In genomic region chr10:50326757-50327701, GRCh38 we compare ENCODE assay signal across 9 cellular contexts.
DNase-seq lines count a peak whose midpoint lies in the region; ATAC-seq and TF ChIP-seq lines count a peak whose summit lies in the region.
"Had no signal": no experiment of that assay in that cellular context is flagged by ENCODE, and none has a peak within 500 bp of the region (broad histone marks: within the 10 kb centered on the region; RNA-seq: fewer than 3 reads in every experiment).

No MANE protein-coding gene starts in this region.

- H3K9ac ChIP-seq in HCT116 (ENCODE audit: low read length) (no peak overlapping the region), smooth muscle cell (ENCODE audit: low read depth) (no peak overlapping the region)

- H4K20me1 ChIP-seq in HCT116 (ENCODE audit: insufficient read depth) (no peaks in the 10 kb centered on the region), smooth muscle cell (ENCODE audit: low read depth) (no peaks in the 10 kb centered on the region)

- peak overlapping the region; percentile 23 for H3K27ac Mint-ChIP-seq in activated T-helper 1 cell treated with anti-CD3 and anti-CD28 coated beads, Interleukin-12 subunit alpha, Interleukin-12 subunit beta, Interleukin-2, Interleukin-4 antibody, amounts not matched to agents 30 ng/mL and 10 ng/mL and 1 ng/mL, durations not matched to agents 14 hours and 24 hours and 36 hours
- H3K27ac Mint-ChIP-seq in CD4-positive, alpha-beta T cell, result no peak overlapping the region

- 35 to 38% methylated on average over 13 of the region's 13 CpGs for WGBS in heart right ventricle, 2 donors
- WGBS in smooth muscle cell (ENCODE audit: low lambda C conversion rate), result 82% methylated on average over 13 of the region's 13 CpGs

- H3K9me2 ChIP-seq in HCT116 (ENCODE audit: insufficient read depth), result no peaks in the 10 kb centered on the region

- H3K27me3 ChIP-seq in HCT116 (ENCODE audit: insufficient read depth, low read length), result no peaks in the 10 kb centered on the region
- H3K27me3 ChIP-seq in heart right ventricle, result no peaks in the 10 kb centered on the region
- H3K27me3 ChIP-seq in smooth muscle cell (ENCODE audit: low read depth), result no peaks in the 10 kb centered on the region
- H3K27me3 ChIP-seq in CD4-positive, alpha-beta T cell (ENCODE audit: control insufficient read depth, insufficient read depth, low read length), result no peaks in the 10 kb centered on the region

- no peak for TF ChIP-seq POLR2A in HCT116 (IDR thresholded peaks at IDR 0.05; ENCODE audit: borderline replicate concordance, extremely low read depth, insufficient read depth, insufficient read length)

- no peak for TF ChIP-seq RAD21 in HCT116 (IDR thresholded peaks at IDR 0.05; ENCODE audit: low read depth)

- no peaks in the 10 kb centered on the region for H3K79me2 ChIP-seq in HCT116 (ENCODE audit: insufficient read depth, low read length)
- no peaks in the 10 kb centered on the region for H3K79me2 ChIP-seq in smooth muscle cell (ENCODE audit: low read depth)

- H2AFZ ChIP-seq in HCT116 (ENCODE audit: low read depth, low read length, poor library complexity, severe bottlenecking) (no peak overlapping the region), smooth muscle cell (ENCODE audit: low read depth) (no peak overlapping the region)

- H3F3A ChIP-seq in smooth muscle cell (ENCODE audit: low read depth), result no peaks in the 10 kb centered on the region

- H3K36me3 Mint-ChIP-seq in activated T-helper 1 cell treated with anti-CD3 and anti-CD28 coated beads, Interleukin-12 subunit alpha, Interleukin-12 subunit beta, Interleukin-2, Interleukin-4 antibody, amounts not matched to agents 30 ng/mL and 10 ng/mL and 1 ng/mL, durations not matched to agents 14 hours and 24 hours and 36 hours (ENCODE audit: low read depth), result peaks cover 18% of the 10 kb centered on the region
- peaks cover 58% of the 10 kb centered on the region for H3K36me3 Mint-ChIP-seq in CD4-positive, alpha-beta T cell (ENCODE audit: low read depth)

- no peak overlapping the region for H3K27ac ChIP-seq in HCT116 (ENCODE audit: low read depth, low read length)
- H3K27ac ChIP-seq in heart right ventricle, result peak overlapping the region; percentile 2 to 85 (median 71)
- H3K27ac ChIP-seq in smooth muscle cell (ENCODE audit: low read depth), result no peak overlapping the region
- no peak overlapping the region for H3K27ac ChIP-seq in CD4-positive, alpha-beta T cell (ENCODE audit: low read depth, low read length)

- CTCF ChIA-PET in HCT116 (lab: Charles Lee), result interaction anchor here (1.3 kb wide), 1 partner anchor 15 kb away, joined by 4 read pairs; no protein-coding TSS in a partner anchor
- CTCF ChIA-PET in CD4-positive, alpha-beta T cell (lab: Charles Lee), result interaction anchor here (1.2 kb wide), 1 partner anchor 15 kb away, joined by 5 read pairs; no protein-coding TSS in a partner anchor

- H3K4me2 ChIP-seq in HCT116 (ENCODE audit: low read length) (peak overlapping the region; percentile 28), smooth muscle cell (peak overlapping the region; percentile 11)

- peak overlapping the region; percentile 69 for H3K4me3 Mint-ChIP-seq in activated T-helper 1 cell treated with anti-CD3 and anti-CD28 coated beads, Interleukin-12 subunit alpha, Interleukin-12 subunit beta, Interleukin-2, Interleukin-4 antibody, amounts not matched to agents 30 ng/mL and 10 ng/mL and 1 ng/mL, durations not matched to agents 14 hours and 24 hours and 36 hours
- no peak overlapping the region for H3K4me3 Mint-ChIP-seq in CD4-positive, alpha-beta T cell
- H3K4me3 Mint-ChIP-seq: effector memory CD8-positive, alpha-beta T cell had no signal

- RAD21 ChIA-PET in HCT116 (lab: Charles Lee; ENCODE audit: low non-redundant PET in 1 of 2, low total read pairs in 2 of 2, uncharacterized antibody in 2 of 2, unreplicated experiment in 2 of 2), result no interaction called here

- H3K36me3 ChIP-seq in HCT116 (ENCODE audit: control insufficient read depth in 1 of 2, insufficient read depth in 2 of 2, low read length in 2 of 2), result no peaks in the 10 kb centered on the region
- H3K36me3 ChIP-seq in heart right ventricle, result no peaks in the 10 kb centered on the region
- no peaks in the 10 kb centered on the region for H3K36me3 ChIP-seq in smooth muscle cell (ENCODE audit: low read depth)

- ATAC-seq in HCT116 (peak; percentile 49), heart right ventricle (peak; percentile 54 to 83 (median 80)), GM19324 (IDR thresholded peaks at IDR 0.05; ENCODE audit: low FRiP score, unreplicated experiment) (no peak), HG03460 (IDR thresholded peaks at IDR 0.05; ENCODE audit: unreplicated experiment) (no peak)
- ATAC-seq in CD4-positive, alpha-beta T cell (ENCODE audit: poor library complexity), result no peak
- ATAC-seq: effector memory CD8-positive, alpha-beta T cell had no signal

- H3K9me3 ChIP-seq in HCT116 (ENCODE audit: control insufficient read depth in 1 of 2, insufficient read depth in 1 of 2, low read depth in 1 of 2, low read length in 2 of 2) (no peaks in the 10 kb centered on the region), heart right ventricle (no peaks in the 10 kb centered on the region), smooth muscle cell (replicated peaks; ENCODE audit: low read depth) (no peaks in the 10 kb centered on the region)
- no peaks in the 10 kb centered on the region for H3K9me3 ChIP-seq in CD4-positive, alpha-beta T cell (ENCODE audit: control insufficient read depth, low read length)

- no peak for DNase-seq in HCT116 (ENCODE audit: low read depth, low spot score)
- no peak for DNase-seq in activated T-helper 1 cell treated with anti-CD3 and anti-CD28 coated beads, Interleukin-12 subunit alpha, Interleukin-12 subunit beta, Interleukin-2, Interleukin-4 antibody, amounts not matched to agents 30 ng/mL and 10 ng/mL and 1 ng/mL, durations not matched to agents 14 hours and 24 hours and 36 hours (ENCODE audit: low spot score)
- DNase-seq in heart right ventricle, result peak; percentile 9 to 19
- DNase-seq in smooth muscle cell (lab: John Stamatoyannopoulos, UW; ENCODE audit: unreplicated experiment), result no peak
- no peak for DNase-seq in SK-N-DZ (ENCODE audit: low spot score)
- DNase-seq in CD4-positive, alpha-beta T cell, result no peak
- DNase-seq: effector memory CD8-positive, alpha-beta T cell had no signal

- peaks cover 62% of the 10 kb centered on the region for H3K4me1 Mint-ChIP-seq in activated T-helper 1 cell treated with anti-CD3 and anti-CD28 coated beads, Interleukin-12 subunit alpha, Interleukin-12 subunit beta, Interleukin-2, Interleukin-4 antibody, amounts not matched to agents 30 ng/mL and 10 ng/mL and 1 ng/mL, durations not matched to agents 14 hours and 24 hours and 36 hours (ENCODE audit: low read depth)
- no peaks in the 10 kb centered on the region for H3K4me1 Mint-ChIP-seq in CD4-positive, alpha-beta T cell (ENCODE audit: low read depth)

- H3K4me1 ChIP-seq in HCT116 (ENCODE audit: control insufficient read depth in 1 of 2, insufficient read depth in 2 of 2, low read length in 2 of 2), result peaks cover 7 to 29% of the 10 kb centered on the region in 2 experiments; a peak in 3 of 4 replicates
- peaks cover 5 to 79% (median 42%) of the 10 kb centered on the region in 9 donors for H3K4me1 ChIP-seq in heart right ventricle
- H3K4me1 ChIP-seq in smooth muscle cell (ENCODE audit: low read depth), result no peaks in the 10 kb centered on the region

- no TSS peak for BruUV-seq in HCT116 (replicated peaks; lab: Mats Ljungman, UMichigan)

- no peaks in the 10 kb centered on the region for H3K27me3 Mint-ChIP-seq in activated T-helper 1 cell treated with anti-CD3 and anti-CD28 coated beads, Interleukin-12 subunit alpha, Interleukin-12 subunit beta, Interleukin-2, Interleukin-4 antibody, amounts not matched to agents 30 ng/mL and 10 ng/mL and 1 ng/mL, durations not matched to agents 14 hours and 24 hours and 36 hours (ENCODE audit: insufficient read depth)
- H3K27me3 Mint-ChIP-seq in CD4-positive, alpha-beta T cell, result no peaks in the 10 kb centered on the region
- H3K27me3 Mint-ChIP-seq: effector memory CD8-positive, alpha-beta T cell had no signal

- no peak overlapping the region for H3K4me3 ChIP-seq in HCT116 (replicated peaks in 1 of 2; ENCODE audit: low read depth in 1 of 2, low read length in 2 of 2)
- H3K4me3 ChIP-seq in heart right ventricle, result peak overlapping the region in 8 of 10 donors; percentile 0 to 44 (median 29)
- H3K4me3 ChIP-seq in smooth muscle cell, result no peak overlapping the region

- no peak for TF ChIP-seq CTCF in HCT116 (IDR thresholded peaks at IDR 0.05 in 2 of 3, conservative IDR thresholded peaks at IDR 0.05 in 1 of 3; ENCODE audit: borderline replicate concordance in 1 of 3, insufficient read depth in 1 of 3, low read depth in 2 of 3, low read length in 2 of 3)
- TF ChIP-seq CTCF in heart right ventricle (IDR thresholded peaks at IDR 0.05), result no peak
- no peak for TF ChIP-seq CTCF in smooth muscle cell (IDR thresholded peaks at IDR 0.05; ENCODE audit: borderline replicate concordance, insufficient read depth, poor library complexity, severe bottlenecking)
- TF ChIP-seq CTCF in CD4-positive, alpha-beta T cell (IDR thresholded peaks at IDR 0.05), result no peak

- intact Hi-C loops in HCT116 (cut with micrococcal nuclease) (no loop called here), heart right ventricle (cut with DNase I) (loop anchor here in 5 of 10 donors (5.0 to 10.0 kb wide), 6 partner anchors 45 to 298 kb away; partner anchors contain the start of gene SGMS1 (in 2 of the 5))
- intact Hi-C loops in activated T-helper 1 cell treated with anti-CD3 and anti-CD28 coated beads, Interleukin-12 subunit alpha, Interleukin-12 subunit beta, Interleukin-2, Interleukin-4 antibody, amounts not matched to agents 30 ng/mL and 10 ng/mL and 1 ng/mL, durations not matched to agents 14 hours and 24 hours and 36 hours (cut with micrococcal nuclease), result loop anchor here (2.0 to 5.0 kb wide), 4 partner anchors 70 to 295 kb away; partner anchors contain the start of gene SGMS1
- intact Hi-C loops in CD4-positive, alpha-beta T cell (cut with DNase I, micrococcal nuclease), result no loop called here

- POLR2A ChIA-PET in HCT116 (lab: Charles Lee), result no interaction called here
- POLR2A ChIA-PET in CD4-positive, alpha-beta T cell (lab: Charles Lee), result interaction anchor here (1.3 kb wide), 1 partner anchor 12 kb away, joined by 7 read pairs; no protein-coding TSS in a partner anchor

- H3K9me3 Mint-ChIP-seq in activated T-helper 1 cell treated with anti-CD3 and anti-CD28 coated beads, Interleukin-12 subunit alpha, Interleukin-12 subunit beta, Interleukin-2, Interleukin-4 antibody, amounts not matched to agents 30 ng/mL and 10 ng/mL and 1 ng/mL, durations not matched to agents 14 hours and 24 hours and 36 hours, result no peaks in the 10 kb centered on the region
- no peaks in the 10 kb centered on the region for H3K9me3 Mint-ChIP-seq in CD4-positive, alpha-beta T cell
- H3K9me3 Mint-ChIP-seq: effector memory CD8-positive, alpha-beta T cell had no signal

TF ChIP-seq in HCT116, 20 proteins besides CTCF, POLR2A, EP300 and RAD21 (continues in another document):
- TF ChIP-seq ZNF274 (IDR thresholded peaks at IDR 0.05; ENCODE audit: low read depth, low read length), result no peak
- no peak for TF ChIP-seq CEBPB (IDR thresholded peaks at IDR 0.05; ENCODE audit: low read depth)
- TF ChIP-seq SP1 (IDR thresholded peaks at IDR 0.05; ENCODE audit: low read depth), result 0 out of 2 replicates have a peak, but pooled peaks have one; percentile 10
- TF ChIP-seq POLR2AphosphoS5 (IDR thresholded peaks at IDR 0.05; ENCODE audit: low read depth, low read length), result no peak
- TF ChIP-seq SRF (IDR thresholded peaks at IDR 0.05; ENCODE audit: low read depth), result no peak
- no peak for TF ChIP-seq EZH2 (IDR thresholded peaks at IDR 0.05)

Comparison
In these comparisons a context has a peak if more than half of its experiments do, and no peak if none do; other contexts are left out.
1. ATAC-seq: peak in HCT116 (single experiment) and heart right ventricle (8 of 8); none in GM19324 (single experiment), HG03460 (single experiment) and CD4-positive, alpha-beta T cell (single experiment).
2. DNase-seq: peak in heart right ventricle (2 of 2); none in HCT116 (single experiment), activated T-helper 1 cell treated with anti-CD3 and anti-CD28 coated beads, Interleukin-12 subunit alpha, Interleukin-12 subunit beta, Interleukin-2, Interleukin-4 antibody, amounts not matched to agents 30 ng/mL and 10 ng/mL and 1 ng/mL, durations not matched to agents 14 hours and 24 hours and 36 hours (single experiment), smooth muscle cell (single experiment), SK-N-DZ (single experiment) and CD4-positive, alpha-beta T cell (0 of 10).
3. H3K27ac ChIP-seq: peak in heart right ventricle (10 of 10); none in HCT116 (single experiment), smooth muscle cell (single experiment) and CD4-positive, alpha-beta T cell (single experiment).
4. H3K4me3 ChIP-seq: peak in heart right ventricle (8 of 10); none in HCT116 (0 of 2) and smooth muscle cell (single experiment).